In genomic region chr5:43555895-43556606, GRCh38 we compare ENCODE assay signal across 8 cellular contexts. TPM values are rescaled to one million over a fixed set of nuclear protein-coding genes. Genes with fewer than 3 reads are reported as not detected.
DNase-seq lines count a peak whose midpoint lies in the region; ATAC-seq and TF ChIP-seq lines count a peak whose summit lies in the region.

No MANE protein-coding gene starts in this region.

- DNase-seq in DMS53 (lab: John Stamatoyannopoulos, UW) (peak; percentile 62), DMS53 treated with DMSO at 0.1 percent for 48 hours (lab: John Stamatoyannopoulos, UW; ENCODE audit: unreplicated experiment) (no peak), NCI-H510A (lab: John Stamatoyannopoulos, UW) (peak; percentile 38), epithelial cell of prostate (ENCODE audit: low read depth, low spot score) (no peak), mucosa of descending colon (peak; percentile 67 to 80 (median 75))
- peak; percentile 17 to 19 for DNase-seq in activated CD8-positive, alpha-beta memory T cell treated with anti-CD3 and anti-CD28 coated beads for 4 hours (ENCODE audit: low read depth in 2 of 2)
- peak; percentile 24 for DNase-seq in stimulated activated CD8-positive, alpha-beta memory T cell treated with anti-CD3 and anti-CD28 coated beads, Interleukin-4, amount 100 ng/mL, for 24 hours (ENCODE audit: low read depth)

- no peak for TF ChIP-seq CTCF in mucosa of descending colon (IDR thresholded peaks at IDR 0.05)

- peak overlapping the region; percentile 87 for H3K4me3 ChIP-seq in mucosa of descending colon

- no peaks in the 10 kb centered on the region for H3K36me3 ChIP-seq in mucosa of descending colon (ENCODE audit: low read depth)

- H3K27ac ChIP-seq in epithelial cell of prostate = peak overlapping the region; percentile 88

- no peaks in the 10 kb centered on the region for H3K9me3 ChIP-seq in mucosa of descending colon

- H3K4me1 ChIP-seq in mucosa of descending colon (ENCODE audit: low read depth) = peaks cover 22% of the 10 kb centered on the region

- ATAC-seq in HG03045 (IDR thresholded peaks at IDR 0.05; ENCODE audit: unreplicated experiment) (peak; percentile 25), mucosa of descending colon (peak; percentile 59)

- intact Hi-C loops in mucosa of descending colon (cut with DNase I, micrococcal nuclease) = no loop called here

RNA-seq across cellular contexts. Expression of gene PAIP1, which starts 0.8 kb away (rescaled TPM):
- total RNA-seq in mucosa of descending colon = 10 to 100 TPM; 54.0 to 83.5 (median 57.8) TPM

RNA-seq across cellular contexts. Expression of gene C5orf34, which starts 41.1 kb away (rescaled TPM):
- total RNA-seq in mucosa of descending colon = 1 to 10 TPM; 1.3 to 2.9 (median 1.7) TPM

RNA-seq across cellular contexts. Expression of gene NNT, which starts 46.9 kb away (rescaled TPM):
- 100 to 1,000 TPM; 111 to 121 (median 119) TPM for total RNA-seq in mucosa of descending colon

Comparison
In these comparisons a context has a peak if more than half of its experiments do, and no peak if none do; other contexts are left out.
1. DNase-seq: peak in DMS53 (single experiment), NCI-H510A (single experiment), activated CD8-positive, alpha-beta memory T cell treated with anti-CD3 and anti-CD28 coated beads for 4 hours (2 of 2), mucosa of descending colon (3 of 3) and stimulated activated CD8-positive, alpha-beta memory T cell treated with anti-CD3 and anti-CD28 coated beads, Interleukin-4, amount 100 ng/mL, for 24 hours (single experiment); none in DMS53 treated with DMSO at 0.1 percent for 48 hours (single experiment) and epithelial cell of prostate (single experiment).